Comparison of ENCODE assay signal across 8 cellular contexts in genomic region chr11:130000552-130001176, GRCh38. TPM values are rescaled to one million over a fixed set of nuclear protein-coding genes. Genes with fewer than 3 reads are reported as not detected.
A peak's percentile ranks its signal among the peaks of the same experiment; 100 is the strongest.
DNase-seq lines count a peak whose midpoint lies in the region; ATAC-seq and TF ChIP-seq lines count a peak whose summit lies in the region.

No MANE protein-coding gene starts in this region.

- POLR2A ChIA-PET in CD4-positive, alpha-beta T cell (lab: Charles Lee): interaction anchor here (3.5 to 4.9 kb wide), 4 partner anchors 9 to 147 kb away, joined by 17 to 83 read pairs (median 36); partner anchors contain the start of gene APLP2

- H3K4me2 ChIP-seq in neural progenitor cell: peak overlapping the region; percentile 76

- no peak for TF ChIP-seq CTCF in CD4-positive, alpha-beta T cell (IDR thresholded peaks at IDR 0.05)
- TF ChIP-seq CTCF in neural progenitor cell (IDR thresholded peaks at IDR 0.05): no peak

- peaks cover 62% of the 10 kb centered on the region for H3K79me2 ChIP-seq in neural progenitor cell (ENCODE audit: low read depth)

- H3K4me1 ChIP-seq in ectodermal cell (ENCODE audit: control insufficient read depth, insufficient read depth, low read length) (no peaks in the 10 kb centered on the region), neural progenitor cell (peaks cover 6% of the 10 kb centered on the region)

- intact Hi-C loops in CD4-positive, alpha-beta T cell (cut with DNase I, micrococcal nuclease): loop anchor here (5.0 to 10.0 kb wide), 6 partner anchors 186 to 1696 kb away; partner anchors contain the start of genes ZBTB44 (in 2 of the 2) and TMEM45B (in 1 of the 2)

- H3F3A ChIP-seq in neural progenitor cell (ENCODE audit: low read depth): peaks cover 32% of the 10 kb centered on the region

- no peak overlapping the region for H3K27ac ChIP-seq in CD4-positive, alpha-beta T cell (ENCODE audit: low read depth, low read length)
- peak overlapping the region; percentile 44 for H3K27ac ChIP-seq in ectodermal cell (ENCODE audit: insufficient read depth, low read depth, low read length, poor library complexity, severe bottlenecking)
- H3K27ac ChIP-seq in neural progenitor cell: peak overlapping the region; percentile 99

- H3K27ac Mint-ChIP-seq in CD4-positive, alpha-beta T cell: peak overlapping the region; percentile 95
- H3K27ac Mint-ChIP-seq in neural progenitor cell: peak overlapping the region; percentile 96

- H3K27me3 ChIP-seq in CD4-positive, alpha-beta T cell (ENCODE audit: control insufficient read depth, insufficient read depth, low read length): no peaks in the 10 kb centered on the region
- no peaks in the 10 kb centered on the region for H3K27me3 ChIP-seq in ectodermal cell (ENCODE audit: control insufficient read depth, insufficient read depth, low read length, poor library complexity, severe bottlenecking)
- H3K27me3 ChIP-seq in neural progenitor cell: no peaks in the 10 kb centered on the region

- no peaks in the 10 kb centered on the region for H3K9me3 ChIP-seq in CD4-positive, alpha-beta T cell (ENCODE audit: control insufficient read depth, low read length)
- H3K9me3 ChIP-seq in ectodermal cell (ENCODE audit: control insufficient read depth, low read length): no peaks in the 10 kb centered on the region
- H3K9me3 ChIP-seq in neural progenitor cell (ENCODE audit: low read depth): no peaks in the 10 kb centered on the region

- CTCF ChIA-PET in CD4-positive, alpha-beta T cell (lab: Charles Lee): interaction anchor here (0.8 to 2.2 kb wide), 3 partner anchors 9 to 131 kb away, joined by 3 to 10 read pairs (median 3); no protein-coding TSS in a partner anchor

- DNase-seq in CD4-positive, alpha-beta T cell: no peak
- DNase-seq in MV-4-11 (lab: John Stamatoyannopoulos, UW) (peak; percentile 6), neural progenitor cell (ENCODE audit: low spot score) (no peak), kidney glomerular epithelial cell (lab: John Stamatoyannopoulos, UW) (no peak), hippocampal formation (lab: John Stamatoyannopoulos, UW) (no peak)

- peaks cover 63% of the 10 kb centered on the region for H3K4me1 Mint-ChIP-seq in CD4-positive, alpha-beta T cell (ENCODE audit: low read depth)
- peaks cover 13% of the 10 kb centered on the region for H3K4me1 Mint-ChIP-seq in neural progenitor cell

- no peak for ATAC-seq in CD4-positive, alpha-beta T cell (ENCODE audit: poor library complexity)
- ATAC-seq in GM18520 (IDR thresholded peaks at IDR 0.05; ENCODE audit: unreplicated experiment) (no peak), HG03175 (IDR thresholded peaks at IDR 0.05; ENCODE audit: unreplicated experiment) (no peak)

- no peaks in the 10 kb centered on the region for H4K20me1 ChIP-seq in neural progenitor cell (ENCODE audit: low read depth)

- WGBS in ectodermal cell, 2 experiments: 90 to 93% methylated on average over 18 of the region's 18 CpGs

- peak overlapping the region; percentile 99 for H3K4me3 Mint-ChIP-seq in CD4-positive, alpha-beta T cell
- H3K4me3 Mint-ChIP-seq in neural progenitor cell: peak overlapping the region; percentile 99

- no peaks in the 10 kb centered on the region for H3K9me3 Mint-ChIP-seq in CD4-positive, alpha-beta T cell
- H3K9me3 Mint-ChIP-seq in neural progenitor cell: peaks cover 19% of the 10 kb centered on the region

- no peaks in the 10 kb centered on the region for H3K27me3 Mint-ChIP-seq in CD4-positive, alpha-beta T cell
- H3K27me3 Mint-ChIP-seq in neural progenitor cell (ENCODE audit: insufficient read depth, low read depth): peaks cover 5% of the 10 kb centered on the region

- H3K36me3 Mint-ChIP-seq in CD4-positive, alpha-beta T cell (ENCODE audit: low read depth): peaks cover 12% of the 10 kb centered on the region
- peaks cover 23% of the 10 kb centered on the region for H3K36me3 Mint-ChIP-seq in neural progenitor cell

- H2AFZ ChIP-seq in neural progenitor cell (replicated peaks): no peak overlapping the region

- H3K9ac ChIP-seq in neural progenitor cell: peak overlapping the region; percentile 88

- H3K36me3 ChIP-seq in ectodermal cell (ENCODE audit: control insufficient read depth, insufficient read depth, low read length) (peaks cover 3% of the 10 kb centered on the region), neural progenitor cell (no peaks in the 10 kb centered on the region)

- H3K4me3 ChIP-seq in ectodermal cell (ENCODE audit: insufficient read depth, low read depth, low read length): peak overlapping the region; percentile 70
- H3K4me3 ChIP-seq in neural progenitor cell: peak overlapping the region; percentile 90

RNA-seq across cellular contexts. Expression of gene PRDM10, which starts 2.0 kb away (rescaled TPM):
- total RNA-seq in CD4-positive, alpha-beta T cell: 1 to 10 TPM; 8.2 to 9.6 TPM
- 12.4 TPM for polyA plus RNA-seq in ectodermal cell (2013, experiment 1 of 4)
- polyA plus RNA-seq in ectodermal cell (2013, experiment 2 of 4): 11.7 TPM
- 9.4 TPM for polyA plus RNA-seq in ectodermal cell (2013, experiment 3 of 4)
- 10.8 TPM for polyA plus RNA-seq in ectodermal cell (2013, experiment 4 of 4)
- 14.2 and 16.3 TPM in 2 replicates for total RNA-seq in neural progenitor cell (ENCODE audit: low replicate concordance)
